In the genomic region with DNA sequence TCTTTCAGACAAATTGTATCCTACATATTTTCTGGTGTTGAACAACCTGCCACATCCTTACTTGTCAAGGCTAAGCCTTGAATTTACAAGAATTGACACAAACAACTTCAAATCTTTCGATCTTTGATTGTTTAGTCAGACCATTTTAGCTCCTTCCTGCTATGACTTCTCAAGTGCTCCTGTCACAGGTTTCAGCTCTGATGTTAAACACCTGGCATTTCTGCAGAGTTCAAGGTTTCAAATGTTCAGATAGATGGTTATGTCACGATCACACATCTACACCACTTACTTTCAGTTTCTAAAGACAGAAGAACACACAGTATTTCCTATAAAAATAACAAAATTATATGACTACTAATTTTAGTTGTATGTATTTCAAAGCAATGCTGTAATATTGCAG, we compare ENCODE assay signal across 1 cellular context.
TF ChIP-seq lines count a peak whose summit lies in the region.

No MANE protein-coding gene starts in this region.

TF ChIP-seq in GM23338, 12 proteins besides CTCF, POLR2A, EP300 and RAD21 (continued from another document):
- TF ChIP-seq, protein P1, sequence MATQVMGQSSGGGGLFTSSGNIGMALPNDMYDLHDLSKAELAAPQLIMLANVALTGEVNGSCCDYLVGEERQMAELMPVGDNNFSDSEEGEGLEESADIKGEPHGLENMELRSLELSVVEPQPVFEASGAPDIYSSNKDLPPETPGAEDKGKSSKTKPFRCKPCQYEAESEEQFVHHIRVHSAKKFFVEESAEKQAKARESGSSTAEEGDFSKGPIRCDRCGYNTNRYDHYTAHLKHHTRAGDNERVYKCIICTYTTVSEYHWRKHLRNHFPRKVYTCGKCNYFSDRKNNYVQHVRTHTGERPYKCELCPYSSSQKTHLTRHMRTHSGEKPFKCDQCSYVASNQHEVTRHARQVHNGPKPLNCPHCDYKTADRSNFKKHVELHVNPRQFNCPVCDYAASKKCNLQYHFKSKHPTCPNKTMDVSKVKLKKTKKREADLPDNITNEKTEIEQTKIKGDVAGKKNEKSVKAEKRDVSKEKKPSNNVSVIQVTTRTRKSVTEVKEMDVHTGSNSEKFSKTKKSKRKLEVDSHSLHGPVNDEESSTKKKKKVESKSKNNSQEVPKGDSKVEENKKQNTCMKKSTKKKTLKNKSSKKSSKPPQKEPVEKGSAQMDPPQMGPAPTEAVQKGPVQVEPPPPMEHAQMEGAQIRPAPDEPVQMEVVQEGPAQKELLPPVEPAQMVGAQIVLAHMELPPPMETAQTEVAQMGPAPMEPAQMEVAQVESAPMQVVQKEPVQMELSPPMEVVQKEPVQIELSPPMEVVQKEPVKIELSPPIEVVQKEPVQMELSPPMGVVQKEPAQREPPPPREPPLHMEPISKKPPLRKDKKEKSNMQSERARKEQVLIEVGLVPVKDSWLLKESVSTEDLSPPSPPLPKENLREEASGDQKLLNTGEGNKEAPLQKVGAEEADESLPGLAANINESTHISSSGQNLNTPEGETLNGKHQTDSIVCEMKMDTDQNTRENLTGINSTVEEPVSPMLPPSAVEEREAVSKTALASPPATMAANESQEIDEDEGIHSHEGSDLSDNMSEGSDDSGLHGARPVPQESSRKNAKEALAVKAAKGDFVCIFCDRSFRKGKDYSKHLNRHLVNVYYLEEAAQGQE (IDR thresholded peaks at IDR 0.05; ENCODE audit: unreplicated experiment): no peak
- TF ChIP-seq CREB1 (CRISPR knock-in tag; IDR thresholded peaks at IDR 0.05; ENCODE audit: low read depth) (no peak), POLR2AphosphoS5 (IDR thresholded peaks at IDR 0.05; ENCODE audit: low read depth) (no peak), ZNF331 (CRISPR knock-in tag; IDR thresholded peaks at IDR 0.05; ENCODE audit: low read depth) (no peak), EZH2 (IDR thresholded peaks at IDR 0.05; ENCODE audit: low read depth, unreplicated experiment) (no peak), EZH2phosphoT487 (IDR thresholded peaks at IDR 0.05; ENCODE audit: unreplicated experiment) (no peak), NANOG (IDR thresholded peaks at IDR 0.05; ENCODE audit: borderline replicate concordance) (no peak), STAT1 (IDR thresholded peaks at IDR 0.05; ENCODE audit: unreplicated experiment) (no peak), JUNB (IDR thresholded peaks at IDR 0.05; ENCODE audit: unreplicated experiment) (no peak), ZNF114 (CRISPR knock-in tag; IDR thresholded peaks at IDR 0.05) (no peak)
- TF ChIP-seq, protein P2, sequence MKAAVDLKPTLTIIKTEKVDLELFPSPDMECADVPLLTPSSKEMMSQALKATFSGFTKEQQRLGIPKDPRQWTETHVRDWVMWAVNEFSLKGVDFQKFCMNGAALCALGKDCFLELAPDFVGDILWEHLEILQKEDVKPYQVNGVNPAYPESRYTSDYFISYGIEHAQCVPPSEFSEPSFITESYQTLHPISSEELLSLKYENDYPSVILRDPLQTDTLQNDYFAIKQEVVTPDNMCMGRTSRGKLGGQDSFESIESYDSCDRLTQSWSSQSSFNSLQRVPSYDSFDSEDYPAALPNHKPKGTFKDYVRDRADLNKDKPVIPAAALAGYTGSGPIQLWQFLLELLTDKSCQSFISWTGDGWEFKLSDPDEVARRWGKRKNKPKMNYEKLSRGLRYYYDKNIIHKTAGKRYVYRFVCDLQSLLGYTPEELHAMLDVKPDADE (IDR thresholded peaks at IDR 0.05): no peak
